ENCODE assay signal across 8 cellular contexts in genomic region chr7:94276797-94277196, GRCh38.
DNase-seq lines count a peak whose midpoint lies in the region; ATAC-seq and TF ChIP-seq lines count a peak whose summit lies in the region.

No MANE protein-coding gene starts in this region.

- no peaks in the 10 kb centered on the region for H3K9me3 ChIP-seq in endodermal cell (ENCODE audit: control insufficient read depth, low read length)
- no peaks in the 10 kb centered on the region for H3K9me3 ChIP-seq in smooth muscle cell (replicated peaks; ENCODE audit: low read depth)

- no peaks in the 10 kb centered on the region for H4K20me1 ChIP-seq in smooth muscle cell (ENCODE audit: low read depth)

- no peak overlapping the region for H3K4me3 ChIP-seq in endodermal cell (ENCODE audit: low read length)
- no peak overlapping the region for H3K4me3 ChIP-seq in smooth muscle cell

- H3K9ac ChIP-seq in endodermal cell (ENCODE audit: extremely low read depth, low read length, poor library complexity, severe bottlenecking) = no peak overlapping the region
- no peak overlapping the region for H3K9ac ChIP-seq in smooth muscle cell (ENCODE audit: low read depth)

- H3K36me3 Mint-ChIP-seq in endodermal cell (ENCODE audit: low read depth) = no peaks in the 10 kb centered on the region

- no peak overlapping the region for H3K4me2 ChIP-seq in smooth muscle cell

- H3K36me3 ChIP-seq in endodermal cell (ENCODE audit: control insufficient read depth, insufficient read depth, low read length) (no peaks in the 10 kb centered on the region), smooth muscle cell (ENCODE audit: low read depth) (no peaks in the 10 kb centered on the region)

- no peaks in the 10 kb centered on the region for H3K4me1 Mint-ChIP-seq in endodermal cell

- no peak overlapping the region for H3K27ac Mint-ChIP-seq in endodermal cell

- TF ChIP-seq CTCF in endodermal cell (conservative IDR thresholded peaks at IDR 0.05) (peak; percentile 64), smooth muscle cell (IDR thresholded peaks at IDR 0.05; ENCODE audit: borderline replicate concordance, insufficient read depth, poor library complexity, severe bottlenecking) (peak; percentile 32)

- peak; percentile 89 for ATAC-seq in Right ventricle myocardium superior (ENCODE audit: poor library complexity)
- ATAC-seq in HG03378 (IDR thresholded peaks at IDR 0.05; ENCODE audit: unreplicated experiment) = no peak

- no peaks in the 10 kb centered on the region for H3K9me3 Mint-ChIP-seq in endodermal cell

- H3K27me3 ChIP-seq in endodermal cell (ENCODE audit: control insufficient read depth, insufficient read depth, low read length, poor library complexity, severe bottlenecking) = no peaks in the 10 kb centered on the region
- H3K27me3 ChIP-seq in smooth muscle cell (ENCODE audit: low read depth) = no peaks in the 10 kb centered on the region

- no peaks in the 10 kb centered on the region for H3K4me1 ChIP-seq in endodermal cell (ENCODE audit: control insufficient read depth, insufficient read depth, low read length)
- H3K4me1 ChIP-seq in smooth muscle cell (ENCODE audit: low read depth) = no peaks in the 10 kb centered on the region

- WGBS in endodermal cell (ENCODE audit: insufficient coverage in 1 of 2, insufficient read length in 1 of 2), 2 experiments = 14 to 20% methylated on average over 1 of the region's 1 CpG
- 15% methylated on average over 1 of the region's 1 CpG for WGBS in smooth muscle cell (ENCODE audit: low lambda C conversion rate)

- peaks cover 12% of the 10 kb centered on the region for H3K27me3 Mint-ChIP-seq in endodermal cell (ENCODE audit: insufficient read depth)

- no peak overlapping the region for H3K4me3 Mint-ChIP-seq in endodermal cell

- no peaks in the 10 kb centered on the region for H3K79me2 ChIP-seq in smooth muscle cell (ENCODE audit: low read depth)

- H3F3A ChIP-seq in smooth muscle cell (ENCODE audit: low read depth) = peaks cover 6% of the 10 kb centered on the region

- DNase-seq in Right ventricle myocardium superior (no peak), cardiac septum (ENCODE audit: low spot score) (no peak), NCI-H2227 treated with DMSO at 0.1 percent for 48 hours (lab: John Stamatoyannopoulos, UW) (peak; percentile 54), endodermal cell (peak; percentile 65), smooth muscle cell (lab: John Stamatoyannopoulos, UW; ENCODE audit: unreplicated experiment) (no peak), hepatic stellate cell (ENCODE audit: low spot score) (no peak), NCI-H2029 (lab: John Stamatoyannopoulos, UW) (no peak)

- no peak overlapping the region for H2AFZ ChIP-seq in smooth muscle cell (ENCODE audit: low read depth)

- H3K27ac ChIP-seq in endodermal cell (ENCODE audit: low read depth, low read length) (peak overlapping the region; percentile 62), smooth muscle cell (ENCODE audit: low read depth) (no peak overlapping the region)

- intact Hi-C loops in Right ventricle myocardium superior (cut with DNase I) = loop anchor here (10.0 kb wide), 1 partner anchor 372 kb away; the partner anchor contains the start of gene GNGT1
- intact Hi-C loops in cardiac septum (cut with DNase I) = loop anchor here (10.0 kb wide), 1 partner anchor 382 kb away; the partner anchor contains the start of gene TFPI2

Comparison
In these comparisons a context has a peak if more than half of its experiments do, and no peak if none do; other contexts are left out.
1. DNase-seq: peak in NCI-H2227 treated with DMSO at 0.1 percent for 48 hours (single experiment) and endodermal cell (single experiment); none in Right ventricle myocardium superior (single experiment), cardiac septum (single experiment), smooth muscle cell (single experiment), hepatic stellate cell (single experiment) and NCI-H2029 (single experiment).